Comparison of ENCODE assay signal across 25 cellular contexts in the genomic region with DNA sequence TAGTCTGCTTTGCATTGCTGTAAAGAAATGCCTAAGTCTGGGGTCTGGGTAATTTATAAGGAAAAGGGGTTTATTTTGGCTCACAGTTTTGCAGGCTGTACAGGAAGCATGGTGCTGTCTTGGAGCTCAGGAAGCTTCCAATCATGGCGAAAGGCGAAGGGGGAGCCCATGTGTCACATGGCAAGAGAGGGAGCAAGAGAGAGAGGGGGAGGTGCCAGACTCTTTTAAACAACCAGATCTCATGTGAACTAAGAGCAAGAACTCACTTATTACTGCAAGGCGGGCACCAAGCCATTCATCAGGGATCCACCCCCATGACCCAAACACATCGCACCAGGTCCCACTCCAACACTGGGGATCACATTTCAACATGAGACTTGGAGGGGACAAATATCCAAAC.
"Had no signal": no experiment of that assay in that cellular context is flagged by ENCODE, and none has a peak within 500 bp of the region (broad histone marks: within the 10 kb centered on the region; RNA-seq: fewer than 3 reads in every experiment).

No MANE protein-coding gene starts in this region.

- H3K9me3 Mint-ChIP-seq: naive thymus-derived CD8-positive, alpha-beta T cell; stimulated activated naive B cell treated with anti-CD40 and anti-IgM and Interleukin-4, amounts not matched to agents 10 μg/mL and 1 μg/mL and 100 μg/mL, for 72 hours; stimulated activated naive CD8-positive, alpha-beta T cell treated with anti-CD3 and anti-CD28 coated beads, Interleukin-15, amount 100 ng/mL, for 72 hours had no signal

- H3K36me3 ChIP-seq: esophagus muscularis mucosa, gastroesophageal sphincter, pancreas, prostate gland, sigmoid colon, tibial nerve, upper lobe of right lung had no signal

- H3K36me3 Mint-ChIP-seq: naive thymus-derived CD8-positive, alpha-beta T cell; stimulated activated naive B cell treated with anti-CD40 and anti-IgM and Interleukin-4, amounts not matched to agents 10 μg/mL and 1 μg/mL and 100 μg/mL, for 72 hours had no signal

- H3K27me3 Mint-ChIP-seq: stimulated activated naive B cell treated with anti-CD40 and anti-IgM and Interleukin-4, amounts not matched to agents 10 μg/mL and 1 μg/mL and 100 μg/mL, for 72 hours; stimulated activated naive CD8-positive, alpha-beta T cell treated with anti-CD3 and anti-CD28 coated beads, Interleukin-15, amount 100 ng/mL, for 72 hours had no signal

- H3K27me3 ChIP-seq: sigmoid colon, testis had no signal

- DNase-seq: central memory CD4-positive, alpha-beta T cell; cortex of kidney; dorsolateral prefrontal cortex; effector memory CD4-positive, alpha-beta T cell; glutamatergic neuron; kidney glomerular epithelial cell; mammary epithelial cell; mucosa of descending colon; naive thymus-derived CD8-positive, alpha-beta T cell; pancreas; retina; sigmoid colon; stimulated activated CD4-positive, alpha-beta T cell treated with anti-CD3 and anti-CD28 coated beads, Interleukin-2, amount 100 ng/mL, for 24 hours; stimulated activated CD4-positive, alpha-beta T cell treated with anti-CD3 and anti-CD28 coated beads, Interleukin-4, amount 100 ng/mL, for 4 hours; stimulated activated naive B cell treated with anti-CD40 and anti-IgM and Interleukin-4, amounts not matched to agents 10 μg/mL and 1 μg/mL and 100 μg/mL, for 72 hours; stimulated activated naive CD8-positive, alpha-beta T cell treated with anti-CD3 and anti-CD28 coated beads, Interleukin-15, amount 100 ng/mL, for 72 hours; testis; upper lobe of right lung had no signal

- ATAC-seq: gastroesophageal sphincter; left lobe of liver; mucosa of descending colon; naive thymus-derived CD8-positive, alpha-beta T cell; pancreas; stimulated activated naive B cell treated with anti-CD40 and anti-IgM and Interleukin-4, amounts not matched to agents 10 μg/mL and 1 μg/mL and 100 μg/mL, for 72 hours; stimulated activated naive CD8-positive, alpha-beta T cell treated with anti-CD3 and anti-CD28 coated beads, Interleukin-15, amount 100 ng/mL, for 72 hours; upper lobe of right lung had no signal

- H3K27ac Mint-ChIP-seq: naive thymus-derived CD8-positive, alpha-beta T cell; stimulated activated naive B cell treated with anti-CD40 and anti-IgM and Interleukin-4, amounts not matched to agents 10 μg/mL and 1 μg/mL and 100 μg/mL, for 72 hours; stimulated activated naive CD8-positive, alpha-beta T cell treated with anti-CD3 and anti-CD28 coated beads, Interleukin-15, amount 100 ng/mL, for 72 hours had no signal

- H3K4me3 Mint-ChIP-seq: naive thymus-derived CD8-positive, alpha-beta T cell; stimulated activated naive B cell treated with anti-CD40 and anti-IgM and Interleukin-4, amounts not matched to agents 10 μg/mL and 1 μg/mL and 100 μg/mL, for 72 hours; stimulated activated naive CD8-positive, alpha-beta T cell treated with anti-CD3 and anti-CD28 coated beads, Interleukin-15, amount 100 ng/mL, for 72 hours had no signal

- H3K9me3 ChIP-seq: esophagus muscularis mucosa, mucosa of descending colon, pancreas, prostate gland, sigmoid colon, testis, upper lobe of right lung had no signal

- FAIRE-seq: pancreas had no signal

- H3K4me1 Mint-ChIP-seq: naive thymus-derived CD8-positive, alpha-beta T cell; stimulated activated naive B cell treated with anti-CD40 and anti-IgM and Interleukin-4, amounts not matched to agents 10 μg/mL and 1 μg/mL and 100 μg/mL, for 72 hours; stimulated activated naive CD8-positive, alpha-beta T cell treated with anti-CD3 and anti-CD28 coated beads, Interleukin-15, amount 100 ng/mL, for 72 hours had no signal

- H3K4me3 ChIP-seq: dorsolateral prefrontal cortex, esophagus muscularis mucosa, gastroesophageal sphincter, mucosa of descending colon, pancreas, prostate gland, sigmoid colon, skin epidermis, testis, tibial nerve, upper lobe of right lung had no signal

- H3K4me1 ChIP-seq: pancreas, prostate gland, testis, tibial nerve, upper lobe of right lung had no signal

- H3K27ac ChIP-seq: dorsolateral prefrontal cortex, epithelial cell of prostate, esophagus muscularis mucosa, gastroesophageal sphincter, pancreas, prostate gland, skin epidermis, testis, tibial nerve, upper lobe of right lung had no signal
